In genomic region chr11:64810271-64810890, GRCh38 we compare ENCODE assay signal across 8 cellular contexts.
A peak's percentile ranks its signal among the peaks of the same experiment; 100 is the strongest.
DNase-seq lines count a peak whose midpoint lies in the region; ATAC-seq and TF ChIP-seq lines count a peak whose summit lies in the region.

TSS of gene MEN1 (minus strand) at chr11:64810551. CDS start at chr11:64810109, 442 bp downstream.

- no peak for TF ChIP-seq CTCF in choroid plexus epithelial cell (conservative IDR thresholded peaks at IDR 0.05; ENCODE audit: low read depth, low read length)

- ATAC-seq in GM19043 (IDR thresholded peaks at IDR 0.05; ENCODE audit: low read depth, unreplicated experiment): peak; percentile 57
- peak; percentile 67 for ATAC-seq in HG03432 (IDR thresholded peaks at IDR 0.05; ENCODE audit: unreplicated experiment)

- H3K4me3 ChIP-seq in choroid plexus epithelial cell (ENCODE audit: low read depth, low read length): peak within 1 kb of the TSS; percentile 85

- DNase-seq in AG08395 (ENCODE audit: low spot score) (peak; percentile 98), NCI-H524 (lab: John Stamatoyannopoulos, UW) (peak; percentile 92 to 95), choroid plexus epithelial cell (ENCODE audit: low read depth) (peak; percentile 97), kidney glomerular epithelial cell (lab: John Stamatoyannopoulos, UW) (peak; percentile 95)
- DNase-seq in activated CD4-positive, alpha-beta T cell treated with anti-CD3 and anti-CD28 coated beads for 4 hours: peak; percentile 71 to 79
- peak; percentile 77 to 83 for DNase-seq in stimulated activated CD4-positive, alpha-beta T cell treated with anti-CD3 and anti-CD28 coated beads, Interleukin-15, amount 100 ng/mL, for 48 hours (ENCODE audit: low read depth in 2 of 2)

Comparison
In these comparisons a context has a peak if more than half of its experiments do, and no peak if none do; other contexts are left out.
1. Peak in every context shown above with its lines: DNase-seq, ATAC-seq and H3K4me3 ChIP-seq.